20 cellular contexts compared by ENCODE assay signal in the genomic region with DNA sequence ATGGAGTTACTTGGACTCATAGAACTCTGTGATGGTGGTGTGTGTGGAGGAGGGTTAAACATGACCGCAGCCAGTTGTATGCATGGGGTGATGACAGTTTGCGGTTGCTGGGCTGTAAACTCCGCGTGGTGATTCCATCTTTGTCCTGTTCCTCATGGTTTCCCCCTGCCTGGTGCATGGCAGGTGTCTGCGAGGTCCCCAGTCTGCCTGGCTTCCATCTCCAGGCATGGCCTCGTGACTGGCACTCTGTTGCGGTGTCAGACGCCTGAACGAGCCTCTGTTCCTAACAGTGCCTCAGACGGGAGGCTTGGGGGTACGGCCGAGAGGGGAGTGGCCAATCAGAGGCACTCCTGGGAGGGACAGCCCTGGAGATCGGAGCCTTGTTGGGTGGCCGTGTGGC.
"Had no signal": no experiment of that assay in that cellular context is flagged by ENCODE, and none has a peak within 500 bp of the region (broad histone marks: within the 10 kb centered on the region; RNA-seq: fewer than 3 reads in every experiment).

No MANE protein-coding gene starts in this region.

- H3K4me3 Mint-ChIP-seq: activated T-cell treated with anti-CD3 and anti-CD28 coated beads, Interleukin-2, amount 50 U/mL, for 4 hours; memory B cell; naive B cell; T-helper 1 cell treated with Interleukin-12 subunit alpha and Interleukin-12 subunit beta and Interleukin-4 antibody, amounts not matched to agents 30 μg/mL and 1 μg/mL, for 36 hours had no signal

- H3K4me1 ChIP-seq: left lung, tibial nerve, uterus had no signal

- H3K9me3 ChIP-seq: esophagus squamous epithelium, left lung, mucosa of descending colon, tibial nerve, uterus had no signal

- H3K79me2 ChIP-seq: parathyroid adenoma had no signal

- H3K27me3 ChIP-seq: esophagus squamous epithelium, left lung, tibial nerve, uterus had no signal

- H3K27ac Mint-ChIP-seq: memory B cell; naive B cell; T-helper 1 cell treated with Interleukin-12 subunit alpha and Interleukin-12 subunit beta and Interleukin-4 antibody, amounts not matched to agents 30 μg/mL and 1 μg/mL, for 36 hours had no signal

- H3K36me3 Mint-ChIP-seq: memory B cell, naive B cell had no signal

- H3K36me3 ChIP-seq: esophagus squamous epithelium, left lung, tibial nerve, uterus had no signal

- DNase-seq: activated CD4-positive, alpha-beta T cell treated with anti-CD3 and anti-CD28 coated beads, Interleukin-2, amount 50 U/mL, for 1 hour; activated CD4-positive, CD25-positive, alpha-beta regulatory T cell treated with anti-CD3 and anti-CD28 coated beads, Interleukin-2, amount 50 U/mL, for 72 hours; activated CD8-positive, alpha-beta memory T cell treated with anti-CD3 and anti-CD28 coated beads, Interleukin-2, amount 50 U/mL, for 4 hours; activated naive CD4-positive, alpha-beta T cell treated with anti-CD3 and anti-CD28 coated beads, Interleukin-2, amount 50 U/mL, for 16 hours; activated T-cell treated with anti-CD3 and anti-CD28 coated beads, Interleukin-2, amount 50 U/mL, for 4 hours; dermis blood vessel endothelial cell; effector memory CD4-positive, alpha-beta T cell; esophagus squamous epithelium; hypothalamus; islet precursor cell; mucosa of descending colon; naive B cell; stimulated activated CD4-positive, alpha-beta T cell treated with anti-CD3 and anti-CD28 coated beads, Interleukin-2, amount 100 ng/mL, for 24 hours; stimulated activated naive CD4-positive, alpha-beta T cell treated with Interleukin-2 at 50 U/mL for 16 hours; uterus had no signal

- ATAC-seq: activated T-cell treated with anti-CD3 and anti-CD28 coated beads, Interleukin-2, amount 50 U/mL, for 4 hours; left lung; mucosa of descending colon had no signal

- H2AFZ ChIP-seq: parathyroid adenoma had no signal

- H3K4me1 Mint-ChIP-seq: memory B cell, naive B cell had no signal

- H3K4me3 ChIP-seq: esophagus squamous epithelium, left lung, mucosa of descending colon, tibial nerve, uterus had no signal

- H3K27ac ChIP-seq: left lung, parathyroid adenoma had no signal

- H3K9ac ChIP-seq: parathyroid adenoma had no signal

- H3K9me3 Mint-ChIP-seq: activated T-cell treated with anti-CD3 and anti-CD28 coated beads, Interleukin-2, amount 50 U/mL, for 4 hours; memory B cell had no signal
